ENCODE assay signal across 8 cellular contexts in the genomic region with DNA sequence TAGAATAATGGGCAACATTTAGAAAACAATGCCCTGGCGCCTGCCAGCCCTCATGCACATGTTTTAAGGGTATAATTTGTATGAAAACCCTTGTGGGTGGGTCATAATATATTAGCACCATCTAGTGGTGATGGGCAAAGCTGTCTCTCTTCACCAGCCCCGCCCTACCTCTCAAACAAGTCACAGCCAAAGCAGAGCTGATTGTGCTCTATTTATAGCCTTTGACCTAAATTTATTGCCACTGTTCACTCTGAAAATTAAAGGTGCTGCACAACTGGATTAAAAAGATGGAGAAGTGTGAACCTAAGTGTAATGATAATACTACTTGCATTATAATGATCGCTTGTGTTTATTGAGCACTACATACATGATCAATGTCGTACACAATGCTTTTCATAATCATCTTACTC.
DNase-seq lines count a peak whose midpoint lies in the region; ATAC-seq and TF ChIP-seq lines count a peak whose summit lies in the region.

No MANE protein-coding gene starts in this region.

- peak; percentile 94 for ATAC-seq in GM18909 (IDR thresholded peaks at IDR 0.05; ENCODE audit: poor library complexity, unreplicated experiment)
- peak; percentile 88 for ATAC-seq in HG03103 (IDR thresholded peaks at IDR 0.05; ENCODE audit: low read depth, unreplicated experiment)

- CTCF ChIA-PET in MCF 10A (lab: Yijun Ruan, JAX): interaction anchor here (0.5 to 8.5 kb wide), 51 partner anchors 9 to 1953 kb away, joined by 3 to 223 read pairs (median 5); no protein-coding TSS in a partner anchor

- peak; percentile 81 for TF ChIP-seq CTCF in MCF 10A (IDR thresholded peaks at IDR 0.05; ENCODE audit: unreplicated experiment)

- no peak overlapping the region for H3K27ac Mint-ChIP-seq in MCF 10A (ENCODE audit: low read depth, unreplicated experiment)

- peaks cover 12% of the 10 kb centered on the region for H3K4me1 Mint-ChIP-seq in MCF 10A (ENCODE audit: insufficient read depth, unreplicated experiment)

- intact Hi-C loops in MCF 10A (cut with micrococcal nuclease): loop anchor here (1.0 to 5.0 kb wide), 5 partner anchors 57 to 994 kb away; no protein-coding TSS in a partner anchor

- H3K9me3 Mint-ChIP-seq in MCF 10A (ENCODE audit: unreplicated experiment): peaks cover 3% of the 10 kb centered on the region

- peaks cover 19% of the 10 kb centered on the region for H3K27me3 Mint-ChIP-seq in MCF 10A (ENCODE audit: insufficient read depth, unreplicated experiment)

- H3K36me3 Mint-ChIP-seq in MCF 10A (ENCODE audit: insufficient read depth, unreplicated experiment): no peaks in the 10 kb centered on the region

- no TSS peak for BruUV-seq in MCF 10A (replicated peaks; lab: Mats Ljungman, UMichigan)

- DNase-seq in AG20443 (ENCODE audit: low spot score): peak; percentile 86
- peak; percentile 74 for DNase-seq in NCI-H2107 treated with DMSO at 0.1 percent for 48 hours (lab: John Stamatoyannopoulos, UW; ENCODE audit: unreplicated experiment)
- peak; percentile 20 for DNase-seq in UCSD-AML1 (lab: John Stamatoyannopoulos, UW; ENCODE audit: unreplicated experiment)
- peak; percentile 77 for DNase-seq in MCF 10A (ENCODE audit: unreplicated experiment)
- DNase-seq in inferior parietal cortex (ENCODE audit: extremely low spot score): peak; percentile 85
- DNase-seq in stimulated activated CD4-positive, alpha-beta T cell treated with anti-CD3 and anti-CD28 coated beads, Interleukin-1b, Interleukin-23, amount 100 ng/mL, for 1 hour (ENCODE audit: low read depth in 2 of 2): peak; percentile 17

- H3K4me3 Mint-ChIP-seq in MCF 10A (ENCODE audit: unreplicated experiment): no peak overlapping the region

- POLR2A ChIA-PET in MCF 10A (lab: Yijun Ruan, JAX): interaction anchor here (0.6 to 2.3 kb wide), 9 partner anchors 72 to 320 kb away, joined by 3 to 17 read pairs (median 5); no protein-coding TSS in a partner anchor

Comparison
In these comparisons a context has a peak if more than half of its experiments do, and no peak if none do; other contexts are left out.
1. Peak in every context shown above with its lines: DNase-seq and ATAC-seq.
2. DNase-seq: peak in every context shown above with its lines; median percentile 86 in AG20443; 85 in inferior parietal cortex; 77 in MCF 10A; 74 in NCI-H2107 treated with DMSO at 0.1 percent for 48 hours; 20 in UCSD-AML1; 17 in stimulated activated CD4-positive, alpha-beta T cell treated with anti-CD3 and anti-CD28 coated beads, Interleukin-1b, Interleukin-23, amount 100 ng/mL, for 1 hour.